In genomic region chr6:31723245-31723979, GRCh38 we compare ENCODE assay signal across 19 cellular contexts. TPM values are rescaled to one million over a fixed set of nuclear protein-coding genes. Genes with fewer than 3 reads are reported as not detected.
DNase-seq lines count a peak whose midpoint lies in the region; ATAC-seq and TF ChIP-seq lines count a peak whose summit lies in the region.
"Had no signal": no experiment of that assay in that cellular context is flagged by ENCODE, and none has a peak within 500 bp of the region (broad histone marks: within the 10 kb centered on the region; RNA-seq: fewer than 3 reads in every experiment).

A gene with protein sequence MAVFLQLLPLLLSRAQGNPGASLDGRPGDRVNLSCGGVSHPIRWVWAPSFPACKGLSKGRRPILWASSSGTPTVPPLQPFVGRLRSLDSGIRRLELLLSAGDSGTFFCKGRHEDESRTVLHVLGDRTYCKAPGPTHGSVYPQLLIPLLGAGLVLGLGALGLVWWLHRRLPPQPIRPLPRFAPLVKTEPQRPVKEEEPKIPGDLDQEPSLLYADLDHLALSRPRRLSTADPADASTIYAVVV (plus strand): TSS chr6:31723373. CDS start chr6:31723384, 11 bp downstream.

- CTCF ChIA-PET in CD8-positive, alpha-beta T cell (lab: Charles Lee), result interaction anchor here (0.6 to 2.4 kb wide), 3 partner anchors 19 to 107 kb away, joined by 4 to 8 read pairs (median 5); no protein-coding TSS in a partner anchor
- CTCF ChIA-PET in HEK293 (lab: Yijun Ruan, JAX), result interaction anchor here (1.0 to 1.5 kb wide), 4 partner anchors 9 to 73 kb away, joined by 3 to 4 read pairs (median 4); no protein-coding TSS in a partner anchor

- H3K27ac ChIP-seq in CD8-positive, alpha-beta T cell (ENCODE audit: low read depth, low read length), result no peak within 1 kb of the TSS
- no peak within 1 kb of the TSS for H3K27ac ChIP-seq in HEK293 (ENCODE audit: extremely low read depth, low read depth, low read length)
- H3K27ac ChIP-seq: hepatocyte had no signal

- H3K4me3 ChIP-seq in CD8-positive, alpha-beta T cell (ENCODE audit: low read depth, low read length), result no peak within 1 kb of the TSS
- no peak within 1 kb of the TSS for H3K4me3 ChIP-seq in HEK293 (ENCODE audit: low read depth, low read length)
- H3K4me3 ChIP-seq: hepatocyte had no signal

- H3K27ac Mint-ChIP-seq in CD8-positive, alpha-beta T cell, result no peak within 1 kb of the TSS
- peak within 1 kb of the TSS; percentile 85 for H3K27ac Mint-ChIP-seq in activated naive CD8-positive, alpha-beta T cell treated with anti-CD3 and anti-CD28 coated beads, Interleukin-2, amount 10 ng/mL, durations not matched to agents 7 days and 5 days
- H3K27ac Mint-ChIP-seq in nephron progenitor cell, result peak within 1 kb of the TSS; percentile 92

- DNase-seq in CD8-positive, alpha-beta T cell, result no peak
- peak; percentile 51 for DNase-seq in activated naive CD8-positive, alpha-beta T cell treated with anti-CD3 and anti-CD28 coated beads, Interleukin-2, amount 10 ng/mL, durations not matched to agents 7 days and 5 days
- DNase-seq in nephron progenitor cell (no peak), CD1c-positive myeloid dendritic cell (ENCODE audit: extremely low spot score) (no peak)
- DNase-seq: activated CD8-positive, alpha-beta memory T cell treated with anti-CD3 and anti-CD28 coated beads, Interleukin-2, amount 50 U/mL, for 48 hours; activated naive CD4-positive, alpha-beta T cell treated with anti-CD3 and anti-CD28 coated beads, Interleukin-2, amount 50 U/mL, for 16 hours; DMS79 treated with DMSO at 0.1 percent for 48 hours; effector CD4-positive, alpha-beta T cell; kidney glomerular epithelial cell; NCI-H2107; NCI-H774; stimulated activated CD4-positive, alpha-beta T cell treated with anti-CD3 and anti-CD28 coated beads, Interleukin-15, amount 100 ng/mL, for 24 hours had no signal

- no peaks in the 10 kb centered on the region for H3K27me3 Mint-ChIP-seq in CD8-positive, alpha-beta T cell (ENCODE audit: low read depth)
- H3K27me3 Mint-ChIP-seq in activated naive CD8-positive, alpha-beta T cell treated with anti-CD3 and anti-CD28 coated beads, Interleukin-2, amount 10 ng/mL, durations not matched to agents 7 days and 5 days, result peaks cover 3% of the 10 kb centered on the region
- no peaks in the 10 kb centered on the region for H3K27me3 Mint-ChIP-seq in nephron progenitor cell (ENCODE audit: low read depth, poor library complexity)

- no peak for TF ChIP-seq CTCF in CD8-positive, alpha-beta T cell (IDR thresholded peaks at IDR 0.05)
- TF ChIP-seq CTCF in HEK293 (tag by site-specific recombination; IDR thresholded peaks at IDR 0.05), result no peak
- TF ChIP-seq CTCF in nephron progenitor cell (IDR thresholded peaks at IDR 0.05), result no peak

- ATAC-seq in CD8-positive, alpha-beta T cell, result no peak
- ATAC-seq in activated naive CD8-positive, alpha-beta T cell treated with anti-CD3 and anti-CD28 coated beads, Interleukin-2, amount 10 ng/mL, durations not matched to agents 7 days and 5 days (ENCODE audit: low read depth), result peak; percentile 55
- ATAC-seq in HG02798 (IDR thresholded peaks at IDR 0.05; ENCODE audit: poor library complexity, unreplicated experiment) (no peak), HG02938 (IDR thresholded peaks at IDR 0.05; ENCODE audit: unreplicated experiment) (no peak)

- POLR2A ChIA-PET in CD8-positive, alpha-beta T cell (lab: Charles Lee), result interaction anchor here (1.0 kb wide), 1 partner anchor 72 kb away, joined by 4 read pairs; the partner anchor contains the start of gene VARS1
- POLR2A ChIA-PET in HEK293 (lab: Yijun Ruan, JAX), result interaction anchor here (1.0 to 3.2 kb wide), 5 partner anchors 9 to 106 kb away, joined by 3 to 13 read pairs (median 5); partner anchors contain the start of genes ABHD16A, CLIC1 and MSH5
- POLR2A ChIA-PET in activated naive CD8-positive, alpha-beta T cell treated with anti-CD3 and anti-CD28 coated beads, Interleukin-2, amount 10 ng/mL, durations not matched to agents 7 days and 5 days (lab: Charles Lee), result interaction anchor here (0.9 to 9.4 kb wide), 9 partner anchors 9 to 104 kb away, joined by 3 to 137 read pairs (median 4); partner anchors contain the start of genes ABHD16A, CLIC1, GPANK1 and HSPA1B

- peaks cover 17% of the 10 kb centered on the region for H3K4me1 ChIP-seq in CD8-positive, alpha-beta T cell (ENCODE audit: insufficient read depth, low read length)
- H3K4me1 ChIP-seq in HEK293 (ENCODE audit: control insufficient read depth, insufficient read depth, low read length), result no peaks in the 10 kb centered on the region

- H3K27me3 ChIP-seq in CD8-positive, alpha-beta T cell (ENCODE audit: insufficient read depth, low read length), result no peaks in the 10 kb centered on the region
- H3K27me3 ChIP-seq: hepatocyte had no signal

- peak within 1 kb of the TSS; percentile 60 for H3K4me3 Mint-ChIP-seq in CD8-positive, alpha-beta T cell
- peak within 1 kb of the TSS; percentile 69 for H3K4me3 Mint-ChIP-seq in activated naive CD8-positive, alpha-beta T cell treated with anti-CD3 and anti-CD28 coated beads, Interleukin-2, amount 10 ng/mL, durations not matched to agents 7 days and 5 days
- H3K4me3 Mint-ChIP-seq in nephron progenitor cell, result no peak within 1 kb of the TSS

- H3K36me3 ChIP-seq in CD8-positive, alpha-beta T cell (ENCODE audit: insufficient read depth, low read length), result no peaks in the 10 kb centered on the region
- peaks cover 0 to 21% of the 10 kb centered on the region in 2 experiments; a peak in 1 of 3 replicates for H3K36me3 ChIP-seq in HEK293 (ENCODE audit: control insufficient read depth in 2 of 2, insufficient read depth in 1 of 2, low read length in 2 of 2)

- peaks cover 27% of the 10 kb centered on the region for H3K4me1 Mint-ChIP-seq in CD8-positive, alpha-beta T cell (ENCODE audit: low read depth)
- peaks cover 35% of the 10 kb centered on the region for H3K4me1 Mint-ChIP-seq in activated naive CD8-positive, alpha-beta T cell treated with anti-CD3 and anti-CD28 coated beads, Interleukin-2, amount 10 ng/mL, durations not matched to agents 7 days and 5 days
- peaks cover 35% of the 10 kb centered on the region for H3K4me1 Mint-ChIP-seq in nephron progenitor cell

- H3K9me3 Mint-ChIP-seq in CD8-positive, alpha-beta T cell, result no peaks in the 10 kb centered on the region
- H3K9me3 Mint-ChIP-seq in activated naive CD8-positive, alpha-beta T cell treated with anti-CD3 and anti-CD28 coated beads, Interleukin-2, amount 10 ng/mL, durations not matched to agents 7 days and 5 days, result no peaks in the 10 kb centered on the region
- no peaks in the 10 kb centered on the region for H3K9me3 Mint-ChIP-seq in nephron progenitor cell

- intact Hi-C loops in CD8-positive, alpha-beta T cell (cut with DNase I, micrococcal nuclease), result no loop called here

- H3K36me3 Mint-ChIP-seq in CD8-positive, alpha-beta T cell, result peaks cover 7% of the 10 kb centered on the region
- peaks cover 16% of the 10 kb centered on the region for H3K36me3 Mint-ChIP-seq in activated naive CD8-positive, alpha-beta T cell treated with anti-CD3 and anti-CD28 coated beads, Interleukin-2, amount 10 ng/mL, durations not matched to agents 7 days and 5 days
- H3K36me3 Mint-ChIP-seq in nephron progenitor cell (ENCODE audit: low read depth), result peaks cover 39% of the 10 kb centered on the region

- H3K9me3 ChIP-seq in CD8-positive, alpha-beta T cell (ENCODE audit: low read length), result no peaks in the 10 kb centered on the region
- H3K9me3 ChIP-seq in HEK293 (ENCODE audit: control insufficient read depth, insufficient read depth, low read depth, low read length), result no peaks in the 10 kb centered on the region

TF ChIP-seq in HEK293, 187 proteins besides CTCF, POLR2A, EP300 and RAD21:
- TF ChIP-seq ZBTB48 (tag by site-specific recombination; IDR thresholded peaks at IDR 0.05) (0 out of 2 replicates have a peak, but pooled peaks have one; percentile 43), ZNF350 (tag by site-specific recombination; IDR thresholded peaks at IDR 0.05) (no peak), ZNF549 (tag by site-specific recombination; IDR thresholded peaks at IDR 0.05) (no peak)

RNA-seq across cellular contexts. Expression of the gene that starts here (rescaled TPM):
- 1 to 10 TPM in 1 of 2 experiments, under 1 TPM in 1; 0.49 to 1.1 TPM for total RNA-seq in CD8-positive, alpha-beta T cell
- total RNA-seq in activated naive CD8-positive, alpha-beta T cell treated with anti-CD3 and anti-CD28 coated beads, Interleukin-2, amount 10 ng/mL, durations not matched to agents 7 days and 5 days, result 1 to 10 TPM; 1.2 to 1.5 TPM
- total RNA-seq: bronchial epithelial cell, fibroblast of lung, hepatocyte, HT1080 had no signal
